18 cellular contexts compared by ENCODE assay signal in the genomic region with DNA sequence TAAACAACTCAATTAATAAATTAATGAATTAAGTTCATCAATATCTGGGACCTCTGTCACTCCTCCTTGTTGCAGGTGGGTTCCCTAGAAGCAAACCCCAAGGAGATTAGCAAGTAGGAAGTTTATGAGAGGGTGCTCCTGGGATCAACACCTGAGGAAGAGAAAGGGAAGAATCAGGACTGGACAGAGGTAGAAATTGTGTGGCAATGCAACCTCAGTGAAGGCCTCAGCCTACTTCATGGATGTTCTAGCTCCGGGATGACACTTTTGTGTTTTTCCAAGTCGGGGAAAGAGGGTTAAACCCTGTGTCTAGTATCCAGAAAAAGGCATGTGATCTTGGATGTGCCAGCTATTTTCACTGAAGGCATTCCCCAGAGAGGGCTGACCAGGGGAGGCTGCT.
"Had no signal": no experiment of that assay in that cellular context is flagged by ENCODE, and none has a peak within 500 bp of the region (broad histone marks: within the 10 kb centered on the region; RNA-seq: fewer than 3 reads in every experiment).

No MANE protein-coding gene starts in this region.

- DNase-seq: effector memory CD4-positive, alpha-beta T cell; foreskin melanocyte; heart right ventricle; hypothalamus; kidney glomerular epithelial cell; lower lobe of right lung; naive B cell; occipital lobe; psoas muscle; stimulated activated CD4-positive, alpha-beta T cell treated with anti-CD3 and anti-CD28 coated beads, Interleukin-2, amount 100 ng/mL, for 48 hours; stimulated activated naive CD4-positive, alpha-beta T cell treated with Interleukin-2 at 50 U/mL for 16 hours; testis; trophoblast cell had no signal

- H3K36me3 Mint-ChIP-seq: memory B cell, mesothelial cell of epicardium, naive B cell had no signal

- H3K4me3 Mint-ChIP-seq: memory B cell, mesothelial cell of epicardium, nephron had no signal

- H3K27ac ChIP-seq: cardiac muscle cell, lower lobe of right lung, psoas muscle had no signal

- H3K9me3 Mint-ChIP-seq: mesothelial cell of epicardium, nephron had no signal

- H3K27me3 ChIP-seq: cardiac muscle cell, heart right ventricle, testis had no signal

- H3K36me3 ChIP-seq: cardiac muscle cell, heart right ventricle, lower lobe of right lung had no signal

- H3K9me3 ChIP-seq: heart right ventricle, lower lobe of right lung, psoas muscle, testis had no signal

- H3K4me1 Mint-ChIP-seq: memory B cell, mesothelial cell of epicardium had no signal

- H3K27ac Mint-ChIP-seq: memory B cell, mesothelial cell of epicardium, nephron had no signal

- H3K4me3 ChIP-seq: cardiac muscle cell, heart right ventricle, lower lobe of right lung, psoas muscle, smooth muscle cell, testis had no signal

- H3K4me2 ChIP-seq: smooth muscle cell had no signal

- ATAC-seq: heart right ventricle, lower lobe of right lung, psoas muscle had no signal
